ENCODE assay signal across 25 cellular contexts in genomic region chr2:230157300-230157699, GRCh38.
"Had no signal": no experiment of that assay in that cellular context is flagged by ENCODE, and none has a peak within 500 bp of the region (broad histone marks: within the 10 kb centered on the region; RNA-seq: fewer than 3 reads in every experiment).

No MANE protein-coding gene starts in this region.

- H3K9me3 Mint-ChIP-seq: stimulated activated effector memory CD8-positive, alpha-beta T cell treated with anti-CD3 and anti-CD28 coated beads, Interleukin-12 subunit alpha, Interleukin-12 subunit beta, amount 100 ng/mL, for 72 hours had no signal

- H3K4me2 ChIP-seq: hepatocyte had no signal

- FAIRE-seq: endothelial cell of umbilical vein, kidney, urothelium cell line had no signal

- H3K79me2 ChIP-seq: hepatocyte had no signal

- H3K27ac ChIP-seq: colonic mucosa, esophagus muscularis mucosa, foreskin keratinocyte, gastroesophageal sphincter, heart left ventricle, hepatocyte, left lung, prostate gland, right atrium auricular region, sigmoid colon, thoracic aorta, tibial nerve, upper lobe of left lung had no signal

- H3K36me3 Mint-ChIP-seq: stimulated activated effector memory CD8-positive, alpha-beta T cell treated with anti-CD3 and anti-CD28 coated beads, Interleukin-12 subunit alpha, Interleukin-12 subunit beta, amount 100 ng/mL, for 72 hours had no signal

- H3K36me3 ChIP-seq: colonic mucosa, esophagus muscularis mucosa, gastroesophageal sphincter, heart left ventricle, left lung, prostate gland, right atrium auricular region, sigmoid colon, thoracic aorta, tibial nerve, upper lobe of left lung had no signal

- H3K27me3 ChIP-seq: colonic mucosa, esophagus muscularis mucosa, foreskin keratinocyte, gastroesophageal sphincter, heart left ventricle, hepatocyte, left lung, right atrium auricular region, sigmoid colon, tibial nerve, upper lobe of left lung had no signal

- H3K4me3 Mint-ChIP-seq: naive thymus-derived CD4-positive, alpha-beta T cell; stimulated activated effector memory CD8-positive, alpha-beta T cell treated with anti-CD3 and anti-CD28 coated beads, Interleukin-12 subunit alpha, Interleukin-12 subunit beta, amount 100 ng/mL, for 72 hours had no signal

- H3K27me3 Mint-ChIP-seq: naive thymus-derived CD4-positive, alpha-beta T cell had no signal

- H3K27ac Mint-ChIP-seq: stimulated activated effector memory CD8-positive, alpha-beta T cell treated with anti-CD3 and anti-CD28 coated beads, Interleukin-12 subunit alpha, Interleukin-12 subunit beta, amount 100 ng/mL, for 72 hours had no signal

- H3K9me3 ChIP-seq: colonic mucosa, gastroesophageal sphincter, prostate gland, right atrium auricular region, sigmoid colon, upper lobe of left lung had no signal

- H3K4me3 ChIP-seq: colonic mucosa, esophagus muscularis mucosa, gastroesophageal sphincter, heart left ventricle, hepatocyte, left lung, prostate gland, right atrium auricular region, sigmoid colon, thoracic aorta, tibial nerve, upper lobe of left lung had no signal

- H2AFZ ChIP-seq: hepatocyte had no signal

- H3K4me1 ChIP-seq: colonic mucosa, foreskin keratinocyte, gastroesophageal sphincter, prostate gland, right atrium auricular region, sigmoid colon, tibial nerve had no signal

- DNase-seq: colonic mucosa; dermis blood vessel endothelial cell; effector memory CD4-positive, alpha-beta T cell; foreskin keratinocyte; heart left ventricle; kidney; left lung; mesenchymal stem cell; midbrain; naive thymus-derived CD4-positive, alpha-beta T cell; sigmoid colon; stimulated activated CD4-positive, alpha-beta T cell treated with anti-CD3 and anti-CD28 coated beads, Interleukin-2, amount 100 ng/mL, for 24 hours; stimulated activated CD4-positive, alpha-beta T cell treated with anti-CD3 and anti-CD28 coated beads, Interleukin-4, amount 100 ng/mL, for 24 hours; stimulated activated naive CD4-positive, alpha-beta T cell treated with Interleukin-2 at 50 U/mL for 16 hours had no signal
